ENCODE assay signal across 4 cellular contexts in the genomic region with DNA sequence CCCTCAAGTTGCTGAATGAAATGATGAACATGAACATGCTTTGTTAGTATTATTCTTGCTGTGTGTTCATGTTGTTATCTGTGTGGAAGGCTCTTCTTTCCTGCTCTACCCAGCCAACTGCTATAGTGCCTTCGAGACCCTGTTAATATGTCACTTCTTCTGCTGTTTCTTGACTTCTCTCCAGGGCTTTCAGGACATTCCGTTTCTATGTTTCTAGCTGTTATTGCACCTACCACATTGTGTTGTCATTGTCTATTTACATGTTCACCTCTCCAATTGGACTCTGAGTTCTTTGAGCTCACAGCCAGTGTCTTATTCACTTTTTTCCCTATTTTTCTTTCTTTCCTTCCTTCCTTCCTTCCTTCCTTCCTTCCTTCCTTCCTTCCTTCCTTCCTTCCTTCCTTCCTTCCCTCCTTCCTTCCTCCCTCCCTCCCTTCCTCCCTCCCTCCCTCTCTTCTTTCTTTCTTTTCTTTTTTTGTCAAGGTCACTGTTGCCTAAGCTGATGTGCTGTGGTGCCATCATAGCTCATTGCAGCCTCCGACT.
TF ChIP-seq lines count a peak whose summit lies in the region.

No MANE protein-coding gene starts in this region.

TF ChIP-seq in A549, 52 proteins besides CTCF, POLR2A, EP300 and RAD21:
- no peak for TF ChIP-seq MYC (IDR thresholded peaks at IDR 0.05; ENCODE audit: borderline replicate concordance, low read length)
- TF ChIP-seq ZSCAN20 (CRISPR knock-in tag; IDR thresholded peaks at IDR 0.05), result no peak
- no peak for TF ChIP-seq FOXS1 (CRISPR knock-in tag; IDR thresholded peaks at IDR 0.05)

TF ChIP-seq in IMR-90, 13 proteins besides CTCF, POLR2A, EP300 and RAD21:
- TF ChIP-seq CEBPB (IDR thresholded peaks at IDR 0.05; ENCODE audit: low read depth, low read length), result no peak
- TF ChIP-seq, protein P1, sequence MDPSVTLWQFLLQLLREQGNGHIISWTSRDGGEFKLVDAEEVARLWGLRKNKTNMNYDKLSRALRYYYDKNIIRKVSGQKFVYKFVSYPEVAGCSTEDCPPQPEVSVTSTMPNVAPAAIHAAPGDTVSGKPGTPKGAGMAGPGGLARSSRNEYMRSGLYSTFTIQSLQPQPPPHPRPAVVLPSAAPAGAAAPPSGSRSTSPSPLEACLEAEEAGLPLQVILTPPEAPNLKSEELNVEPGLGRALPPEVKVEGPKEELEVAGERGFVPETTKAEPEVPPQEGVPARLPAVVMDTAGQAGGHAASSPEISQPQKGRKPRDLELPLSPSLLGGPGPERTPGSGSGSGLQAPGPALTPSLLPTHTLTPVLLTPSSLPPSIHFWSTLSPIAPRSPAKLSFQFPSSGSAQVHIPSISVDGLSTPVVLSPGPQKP (IDR thresholded peaks at IDR 0.05; ENCODE audit: borderline replicate concordance, low read depth, low read length), result no peak
- TF ChIP-seq RCOR1 (IDR thresholded peaks at IDR 0.05; ENCODE audit: insufficient replicate concordance, low read length), result no peak
- no peak for TF ChIP-seq RFX5 (IDR thresholded peaks at IDR 0.05; ENCODE audit: low read depth, low read length)
- no peak for TF ChIP-seq NFE2L2 (IDR thresholded peaks at IDR 0.05; ENCODE audit: low read depth, low read length)
- TF ChIP-seq CHD1 (IDR thresholded peaks at IDR 0.05; ENCODE audit: low read depth, low read length), result no peak

TF ChIP-seq in K562, 482 proteins besides CTCF, POLR2A, EP300 and RAD21:
- TF ChIP-seq, protein P2, sequence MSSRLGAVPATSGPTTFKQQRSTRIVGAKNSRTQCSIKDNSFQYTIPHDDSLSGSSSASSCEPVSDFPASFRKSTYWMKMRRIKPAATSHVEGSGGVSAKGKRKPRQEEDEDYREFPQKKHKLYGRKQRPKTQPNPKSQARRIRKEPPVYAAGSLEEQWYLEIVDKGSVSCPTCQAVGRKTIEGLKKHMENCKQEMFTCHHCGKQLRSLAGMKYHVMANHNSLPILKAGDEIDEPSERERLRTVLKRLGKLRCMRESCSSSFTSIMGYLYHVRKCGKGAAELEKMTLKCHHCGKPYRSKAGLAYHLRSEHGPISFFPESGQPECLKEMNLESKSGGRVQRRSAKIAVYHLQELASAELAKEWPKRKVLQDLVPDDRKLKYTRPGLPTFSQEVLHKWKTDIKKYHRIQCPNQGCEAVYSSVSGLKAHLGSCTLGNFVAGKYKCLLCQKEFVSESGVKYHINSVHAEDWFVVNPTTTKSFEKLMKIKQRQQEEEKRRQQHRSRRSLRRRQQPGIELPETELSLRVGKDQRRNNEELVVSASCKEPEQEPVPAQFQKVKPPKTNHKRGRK (tag; IDR thresholded peaks at IDR 0.05), result peak; percentile 61; the same call in 1 of the 2 replicates
- TF ChIP-seq, protein P3, sequence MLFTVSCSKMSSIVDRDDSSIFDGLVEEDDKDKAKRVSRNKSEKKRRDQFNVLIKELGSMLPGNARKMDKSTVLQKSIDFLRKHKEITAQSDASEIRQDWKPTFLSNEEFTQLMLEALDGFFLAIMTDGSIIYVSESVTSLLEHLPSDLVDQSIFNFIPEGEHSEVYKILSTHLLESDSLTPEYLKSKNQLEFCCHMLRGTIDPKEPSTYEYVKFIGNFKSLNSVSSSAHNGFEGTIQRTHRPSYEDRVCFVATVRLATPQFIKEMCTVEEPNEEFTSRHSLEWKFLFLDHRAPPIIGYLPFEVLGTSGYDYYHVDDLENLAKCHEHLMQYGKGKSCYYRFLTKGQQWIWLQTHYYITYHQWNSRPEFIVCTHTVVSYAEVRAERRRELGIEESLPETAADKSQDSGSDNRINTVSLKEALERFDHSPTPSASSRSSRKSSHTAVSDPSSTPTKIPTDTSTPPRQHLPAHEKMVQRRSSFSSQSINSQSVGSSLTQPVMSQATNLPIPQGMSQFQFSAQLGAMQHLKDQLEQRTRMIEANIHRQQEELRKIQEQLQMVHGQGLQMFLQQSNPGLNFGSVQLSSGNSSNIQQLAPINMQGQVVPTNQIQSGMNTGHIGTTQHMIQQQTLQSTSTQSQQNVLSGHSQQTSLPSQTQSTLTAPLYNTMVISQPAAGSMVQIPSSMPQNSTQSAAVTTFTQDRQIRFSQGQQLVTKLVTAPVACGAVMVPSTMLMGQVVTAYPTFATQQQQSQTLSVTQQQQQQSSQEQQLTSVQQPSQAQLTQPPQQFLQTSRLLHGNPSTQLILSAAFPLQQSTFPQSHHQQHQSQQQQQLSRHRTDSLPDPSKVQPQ (CRISPR knock-in tag; IDR thresholded peaks at IDR 0.05; ENCODE audit: borderline replicate concordance), result no peak
- no peak for TF ChIP-seq NR3C1 (CRISPR knock-in tag; IDR thresholded peaks at IDR 0.05)

TF ChIP-seq in HepG2, 621 proteins besides CTCF, POLR2A, EP300 and RAD21:
- TF ChIP-seq, protein P2 (CRISPR knock-in tag; IDR thresholded peaks at IDR 0.05), result peak; percentile 92
- no peak for TF ChIP-seq ZNF354B (CRISPR knock-in tag; IDR thresholded peaks at IDR 0.05)
